8 cellular contexts compared by ENCODE assay signal in the genomic region with DNA sequence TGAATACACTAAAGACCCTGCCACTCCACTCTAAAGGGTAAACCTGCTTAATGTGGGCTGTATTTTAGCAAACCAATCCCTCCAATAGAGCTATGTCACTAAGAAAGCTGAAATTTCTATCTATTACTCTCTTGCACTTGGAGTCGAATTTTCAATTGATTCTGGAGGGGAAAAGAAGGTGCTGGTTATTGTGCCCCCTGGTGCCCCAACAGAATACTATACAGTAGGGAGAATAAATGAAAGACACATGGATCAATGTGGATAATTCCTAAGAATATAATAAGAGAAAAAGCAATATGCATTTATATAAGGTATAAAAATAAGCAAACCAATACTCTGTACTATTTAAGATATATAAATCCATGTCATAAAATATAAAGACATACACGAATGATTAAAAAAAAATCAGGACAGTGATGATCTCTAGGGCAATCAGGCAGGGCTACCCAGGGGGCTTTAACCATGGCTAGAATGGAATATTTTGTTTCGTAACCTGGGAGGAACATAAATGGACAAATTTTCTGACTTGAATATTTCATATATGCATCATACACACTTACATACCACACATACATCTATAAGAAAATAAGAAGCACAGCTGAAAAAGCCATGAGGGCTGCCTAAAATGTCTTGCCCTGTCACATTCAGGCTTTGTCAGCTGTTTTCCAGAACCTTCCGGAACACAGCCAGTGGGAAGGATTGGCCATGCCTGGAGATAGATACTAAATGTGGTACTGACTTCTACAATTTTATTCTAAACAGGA. TPM values are rescaled to one million over a fixed set of nuclear protein-coding genes. Genes with fewer than 3 reads are reported as not detected.
DNase-seq lines count a peak whose midpoint lies in the region; ATAC-seq and TF ChIP-seq lines count a peak whose summit lies in the region.

No MANE protein-coding gene starts in this region.

- no peaks in the 10 kb centered on the region for H3K27me3 Mint-ChIP-seq in type B pancreatic cell
- H3K27me3 Mint-ChIP-seq in activated naive CD8-positive, alpha-beta T cell treated with anti-CD3 and anti-CD28 coated beads for 36 hours: peaks cover 10% of the 10 kb centered on the region

- H3K4me1 Mint-ChIP-seq in type B pancreatic cell (ENCODE audit: unreplicated experiment): peaks cover 7% of the 10 kb centered on the region
- H3K4me1 Mint-ChIP-seq in activated naive CD8-positive, alpha-beta T cell treated with anti-CD3 and anti-CD28 coated beads for 36 hours: peaks cover 12% of the 10 kb centered on the region

- H3K36me3 Mint-ChIP-seq in type B pancreatic cell: peaks cover 4% of the 10 kb centered on the region
- no peaks in the 10 kb centered on the region for H3K36me3 Mint-ChIP-seq in activated naive CD8-positive, alpha-beta T cell treated with anti-CD3 and anti-CD28 coated beads for 36 hours

- peaks cover 4% of the 10 kb centered on the region for H3K9me3 Mint-ChIP-seq in type B pancreatic cell
- no peaks in the 10 kb centered on the region for H3K9me3 Mint-ChIP-seq in activated naive CD8-positive, alpha-beta T cell treated with anti-CD3 and anti-CD28 coated beads for 36 hours

- no peak overlapping the region for H3K4me3 Mint-ChIP-seq in type B pancreatic cell
- no peak overlapping the region for H3K4me3 Mint-ChIP-seq in activated naive CD8-positive, alpha-beta T cell treated with anti-CD3 and anti-CD28 coated beads for 36 hours

- ATAC-seq in GM21367 (IDR thresholded peaks at IDR 0.05; ENCODE audit: unreplicated experiment): no peak

- no peak overlapping the region for H3K27ac Mint-ChIP-seq in type B pancreatic cell
- H3K27ac Mint-ChIP-seq in activated naive CD8-positive, alpha-beta T cell treated with anti-CD3 and anti-CD28 coated beads for 36 hours: no peak overlapping the region

- DNase-seq in CD1c-positive myeloid dendritic cell (ENCODE audit: extremely low spot score) (peak; percentile 18), GM19238 (ENCODE audit: insufficient read length, low spot score) (peak; percentile 5), RPMI8226 (peak; percentile 6), germinal center (ENCODE audit: low spot score) (peak; percentile 13), type B pancreatic cell (ENCODE audit: extremely low spot score, unreplicated experiment) (no peak), nucleus accumbens (lab: John Stamatoyannopoulos, UW) (no peak)
- DNase-seq in activated naive CD8-positive, alpha-beta T cell treated with anti-CD3 and anti-CD28 coated beads for 36 hours: no peak

- peak; percentile 71 for TF ChIP-seq CTCF in type B pancreatic cell (conservative IDR thresholded peaks at IDR 0.05)

RNA-seq across cellular contexts. Expression of a gene that starts 54.4 kb away (rescaled TPM):
- 13.7 and 16.0 TPM in 2 replicates for total RNA-seq in type B pancreatic cell (ENCODE audit: low replicate concordance)
- total RNA-seq in activated naive CD8-positive, alpha-beta T cell treated with anti-CD3 and anti-CD28 coated beads for 36 hours: 1 to 10 TPM; 8.3 TPM

RNA-seq across cellular contexts. Expression of a gene that starts 55.6 kb away (rescaled TPM):
- 30.1 and 38.4 TPM in 2 replicates for total RNA-seq in type B pancreatic cell (ENCODE audit: low replicate concordance)
- total RNA-seq in activated naive CD8-positive, alpha-beta T cell treated with anti-CD3 and anti-CD28 coated beads for 36 hours: 10 to 100 TPM; 88.4 to 96.8 TPM

Comparison
In these comparisons a context has a peak if more than half of its experiments do, and no peak if none do; other contexts are left out.
1. DNase-seq: peak in CD1c-positive myeloid dendritic cell (single experiment), GM19238 (single experiment), RPMI8226 (single experiment) and germinal center (single experiment); none in type B pancreatic cell (single experiment), nucleus accumbens (0 of 56) and activated naive CD8-positive, alpha-beta T cell treated with anti-CD3 and anti-CD28 coated beads for 36 hours (single experiment).